In genomic region chr16:81611721-81612120, GRCh38 we compare ENCODE assay signal across 1 cellular context.
TF ChIP-seq lines count a peak whose summit lies in the region.

No MANE protein-coding gene starts in this region.

TF ChIP-seq in WTC11, 78 proteins besides CTCF, POLR2A, EP300 and RAD21 (continued from another document):
- TF ChIP-seq, protein P1, sequence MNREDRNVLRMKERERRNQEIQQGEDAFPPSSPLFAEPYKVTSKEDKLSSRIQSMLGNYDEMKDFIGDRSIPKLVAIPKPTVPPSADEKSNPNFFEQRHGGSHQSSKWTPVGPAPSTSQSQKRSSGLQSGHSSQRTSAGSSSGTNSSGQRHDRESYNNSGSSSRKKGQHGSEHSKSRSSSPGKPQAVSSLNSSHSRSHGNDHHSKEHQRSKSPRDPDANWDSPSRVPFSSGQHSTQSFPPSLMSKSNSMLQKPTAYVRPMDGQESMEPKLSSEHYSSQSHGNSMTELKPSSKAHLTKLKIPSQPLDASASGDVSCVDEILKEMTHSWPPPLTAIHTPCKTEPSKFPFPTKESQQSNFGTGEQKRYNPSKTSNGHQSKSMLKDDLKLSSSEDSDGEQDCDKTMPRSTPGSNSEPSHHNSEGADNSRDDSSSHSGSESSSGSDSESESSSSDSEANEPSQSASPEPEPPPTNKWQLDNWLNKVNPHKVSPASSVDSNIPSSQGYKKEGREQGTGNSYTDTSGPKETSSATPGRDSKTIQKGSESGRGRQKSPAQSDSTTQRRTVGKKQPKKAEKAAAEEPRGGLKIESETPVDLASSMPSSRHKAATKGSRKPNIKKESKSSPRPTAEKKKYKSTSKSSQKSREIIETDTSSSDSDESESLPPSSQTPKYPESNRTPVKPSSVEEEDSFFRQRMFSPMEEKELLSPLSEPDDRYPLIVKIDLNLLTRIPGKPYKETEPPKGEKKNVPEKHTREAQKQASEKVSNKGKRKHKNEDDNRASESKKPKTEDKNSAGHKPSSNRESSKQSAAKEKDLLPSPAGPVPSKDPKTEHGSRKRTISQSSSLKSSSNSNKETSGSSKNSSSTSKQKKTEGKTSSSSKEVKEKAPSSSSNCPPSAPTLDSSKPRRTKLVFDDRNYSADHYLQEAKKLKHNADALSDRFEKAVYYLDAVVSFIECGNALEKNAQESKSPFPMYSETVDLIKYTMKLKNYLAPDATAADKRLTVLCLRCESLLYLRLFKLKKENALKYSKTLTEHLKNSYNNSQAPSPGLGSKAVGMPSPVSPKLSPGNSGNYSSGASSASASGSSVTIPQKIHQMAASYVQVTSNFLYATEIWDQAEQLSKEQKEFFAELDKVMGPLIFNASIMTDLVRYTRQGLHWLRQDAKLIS (CRISPR knock-in tag; IDR thresholded peaks at IDR 0.05; ENCODE audit: borderline replicate concordance) = no peak
- no peak for TF ChIP-seq ATF1 (CRISPR knock-in tag; IDR thresholded peaks at IDR 0.05)
- TF ChIP-seq ZNF317 (CRISPR knock-in tag; IDR thresholded peaks at IDR 0.05; ENCODE audit: borderline replicate concordance, low read depth) = no peak
